9 cellular contexts compared by ENCODE assay signal in genomic region chr5:172833372-172833690, GRCh38. TPM values are rescaled to one million over a fixed set of nuclear protein-coding genes. Genes with fewer than 3 reads are reported as not detected.
A peak's percentile ranks its signal among the peaks of the same experiment; 100 is the strongest.
DNase-seq lines count a peak whose midpoint lies in the region; ATAC-seq, FAIRE-seq and TF ChIP-seq lines count a peak whose summit lies in the region.
"Had no signal": no experiment of that assay in that cellular context is flagged by ENCODE, and none has a peak within 500 bp of the region (broad histone marks: within the 10 kb centered on the region; RNA-seq: fewer than 3 reads in every experiment).

No MANE protein-coding gene starts in this region.

- peaks cover 13% of the 10 kb centered on the region for H3K36me3 Mint-ChIP-seq in activated naive CD8-positive, alpha-beta T cell treated with anti-CD3 and anti-CD28 coated beads for 36 hours

- H4K91ac ChIP-seq in IMR-90 (ENCODE audit: insufficient read depth, low read depth, low read length) = peak overlapping the region; percentile 83

- peak overlapping the region; percentile 62; the same call in 1 of the 2 replicates for H3K56ac ChIP-seq in IMR-90 (ENCODE audit: extremely low read depth, insufficient read depth, low read length)

- intact Hi-C loops in IMR-90 (cut with micrococcal nuclease) (loop anchor here (10.0 kb wide), 1 partner anchor 119 kb away; no protein-coding TSS in a partner anchor), stomach (cut with DNase I; ENCODE audit: low total_unique reads) (no loop called here)

- H3K36me3 ChIP-seq in IMR-90 (ENCODE audit: control insufficient read depth, insufficient read depth, low read length) = peaks cover 16% of the 10 kb centered on the region
- peaks cover 3 to 11% of the 10 kb centered on the region in 2 experiments for H3K36me3 ChIP-seq in keratinocyte (ENCODE audit: control insufficient read depth in 2 of 2, extremely low read depth in 1 of 2, insufficient read depth in 2 of 2, low read length in 2 of 2)
- H3K36me3 ChIP-seq in stomach = no peaks in the 10 kb centered on the region

- H3K23ac ChIP-seq in IMR-90 (ENCODE audit: low read depth, low read length) = peak overlapping the region; percentile 79

- H3K9ac ChIP-seq in IMR-90 (ENCODE audit: low read depth, low read length) (peak overlapping the region; percentile 58; the same call in 1 of the 2 replicates), keratinocyte (ENCODE audit: control insufficient read depth, extremely low read depth, insufficient read depth, low read length) (peak overlapping the region; percentile 84)

- TF ChIP-seq EP300 in stomach (IDR thresholded peaks at IDR 0.05) = no peak

- 0 out of 2 replicates have a peak overlapping the region, but pooled peaks have one; percentile 9 for H3K18ac ChIP-seq in IMR-90 (ENCODE audit: low read depth, low read length)

- H2BK120ac ChIP-seq in IMR-90 (ENCODE audit: low read depth, low read length) = peak overlapping the region; percentile 62

- H2BK5ac ChIP-seq in IMR-90 (ENCODE audit: low read depth, low read length, poor library complexity, severe bottlenecking) = peak overlapping the region; percentile 93

- no peak for TF ChIP-seq POLR2A in IMR-90 (IDR thresholded peaks at IDR 0.05; ENCODE audit: low read depth, low read length)
- TF ChIP-seq POLR2A in stomach (IDR thresholded peaks at IDR 0.05) = no peak

- H3K27ac ChIP-seq in IMR-90 (ENCODE audit: insufficient read depth, low read length) (peak overlapping the region; percentile 93), keratinocyte (ENCODE audit: control insufficient read depth, insufficient read depth, low read length) (peak overlapping the region; percentile 63), stomach (peak overlapping the region; percentile 93 to 96 (median 95))

- H3K79me2 ChIP-seq in keratinocyte (ENCODE audit: control insufficient read depth, insufficient read depth, low read length) = peaks cover 37% of the 10 kb centered on the region

- H3K4me3 ChIP-seq in IMR-90 (ENCODE audit: insufficient read depth, low read depth, low read length) (peak overlapping the region; percentile 0; the same call in 1 of the 2 replicates), keratinocyte (ENCODE audit: control insufficient read depth in 2 of 3, extremely low read depth in 1 of 3, insufficient read depth in 2 of 3, low read depth in 1 of 3, low read length in 3 of 3) (no peak overlapping the region), stomach (peak overlapping the region in 3 of 4 donors; percentile 83 to 88 (median 87))

- dilution Hi-C loops in IMR-90 (cut with HindIII; ENCODE audit: low sequenced_read_pairs, unreplicated experiment) = no loop called here
- dilution Hi-C loops in keratinocyte (cut with MboI; ENCODE audit: extremely low pct_ligation_motif_present, low sequenced_read_pairs) = no loop called here

- ATAC-seq in IMR-90 (ENCODE audit: low read depth) = no peak
- ATAC-seq in GM18502 (IDR thresholded peaks at IDR 0.05; ENCODE audit: poor library complexity, unreplicated experiment) = no peak
- no peak for ATAC-seq in GM21367 (IDR thresholded peaks at IDR 0.05; ENCODE audit: unreplicated experiment)

- TF ChIP-seq RAD21 in IMR-90 (IDR thresholded peaks at IDR 0.05; ENCODE audit: low read length) = no peak

- peaks cover 40% of the 10 kb centered on the region for H3K4me1 Mint-ChIP-seq in activated naive CD8-positive, alpha-beta T cell treated with anti-CD3 and anti-CD28 coated beads for 36 hours

- H3K27me3 Mint-ChIP-seq in activated naive CD8-positive, alpha-beta T cell treated with anti-CD3 and anti-CD28 coated beads for 36 hours = no peaks in the 10 kb centered on the region

- POLR2A ChIA-PET in IMR-90 (lab: Charles Lee; ENCODE audit: unreplicated experiment) = no interaction called here

- H3K4ac ChIP-seq in IMR-90 (ENCODE audit: low read depth, low read length) = peak overlapping the region; percentile 92

- peak overlapping the region; percentile 45 for H3K27ac Mint-ChIP-seq in activated naive CD8-positive, alpha-beta T cell treated with anti-CD3 and anti-CD28 coated beads for 36 hours

- H3K27me3 ChIP-seq in IMR-90 (ENCODE audit: control insufficient read depth, insufficient read depth, low read length) = no peaks in the 10 kb centered on the region
- H3K27me3 ChIP-seq in keratinocyte (ENCODE audit: control insufficient read depth, extremely low read depth, insufficient read depth, low read length) = no peaks in the 10 kb centered on the region
- H3K27me3 ChIP-seq in stomach = no peaks in the 10 kb centered on the region

- H3K4me2 ChIP-seq in IMR-90 (ENCODE audit: low read depth, low read length) = no peak overlapping the region; the same call in 1 of the 2 replicates
- H3K4me2 ChIP-seq in keratinocyte (ENCODE audit: control insufficient read depth, extremely low read depth, insufficient read depth, low read depth, low read length) = peak overlapping the region; percentile 88

- H4K20me1 ChIP-seq in IMR-90 (ENCODE audit: insufficient read depth, low read length) (0 out of 2 replicates have a peak, but pooled peaks cover 12% of the 10 kb centered on the region), keratinocyte (ENCODE audit: control insufficient read depth, extremely low read depth, insufficient read depth, low read length) (no peaks in the 10 kb centered on the region)

- peak overlapping the region; percentile 96; the same call in 2 of the 3 replicates for H2BK15ac ChIP-seq in IMR-90 (ENCODE audit: low read depth, low read length)

- CTCF ChIA-PET in IMR-90 (lab: Yijun Ruan, JAX) = no interaction called here

- peak overlapping the region; percentile 73 for H4K5ac ChIP-seq in IMR-90 (ENCODE audit: low read depth, low read length)

- H3K4me1 ChIP-seq in IMR-90 (ENCODE audit: control insufficient read depth, insufficient read depth, low read length) = peaks cover 26% of the 10 kb centered on the region
- peaks cover 13% of the 10 kb centered on the region for H3K4me1 ChIP-seq in keratinocyte (ENCODE audit: control insufficient read depth, extremely low read depth, insufficient read depth, low read length)
- peaks cover 32 to 45% (median 43%) of the 10 kb centered on the region in 4 donors for H3K4me1 ChIP-seq in stomach

- H4K8ac ChIP-seq in IMR-90 (ENCODE audit: low read depth in 2 of 2, low read length in 2 of 2) = peak overlapping the region; percentile 69 to 74

- peak overlapping the region; percentile 86 for H3K4me3 Mint-ChIP-seq in activated naive CD8-positive, alpha-beta T cell treated with anti-CD3 and anti-CD28 coated beads for 36 hours

- H3K9me3 ChIP-seq in IMR-90 (ENCODE audit: control insufficient read depth, insufficient read depth, low read length) = no peaks in the 10 kb centered on the region
- no peaks in the 10 kb centered on the region for H3K9me3 ChIP-seq in keratinocyte (ENCODE audit: control insufficient read depth, low read depth, low read length)
- H3K9me3 ChIP-seq in stomach = no peaks in the 10 kb centered on the region

- H3K9me1 ChIP-seq in IMR-90 (ENCODE audit: insufficient read depth, low read length) (peaks cover 38% of the 10 kb centered on the region), keratinocyte (ENCODE audit: control insufficient read depth, extremely low read depth, insufficient read depth, low read length) (no peaks in the 10 kb centered on the region)

- no peaks in the 10 kb centered on the region for H3K9me3 Mint-ChIP-seq in activated naive CD8-positive, alpha-beta T cell treated with anti-CD3 and anti-CD28 coated beads for 36 hours

- peak overlapping the region; percentile 29; the same call in 1 of the 2 replicates for H2BK20ac ChIP-seq in IMR-90 (ENCODE audit: low read depth, low read length)

- no peak for TF ChIP-seq CTCF in IMR-90 (conservative IDR thresholded peaks at IDR 0.05; ENCODE audit: low read depth, low read length)
- no peak for TF ChIP-seq CTCF in keratinocyte (optimal IDR thresholded peaks at IDR 0.05 in 1 of 3, IDR thresholded peaks at IDR 0.05 in 1 of 3, conservative IDR thresholded peaks at IDR 0.05 in 1 of 3; ENCODE audit: extremely low read depth in 1 of 3, insufficient read depth in 2 of 3, low read length in 3 of 3)
- TF ChIP-seq CTCF in stomach (IDR thresholded peaks at IDR 0.05) = no peak

- H2AK5ac ChIP-seq in IMR-90 (ENCODE audit: low read depth, low read length) = peak overlapping the region; percentile 95

- no TSS peak for BruUV-seq in IMR-90 (replicated peaks; lab: Mats Ljungman, UMichigan)

- H3K79me1 ChIP-seq in IMR-90 (ENCODE audit: low read depth in 1 of 2, low read length in 2 of 2) = peaks cover 7 to 71% of the 10 kb centered on the region in 2 experiments; a peak in 3 of 4 replicates

- H3K14ac ChIP-seq in IMR-90 (replicated peaks; ENCODE audit: low read depth, low read length) = peak overlapping the region; percentile 50; the same call in 1 of the 2 replicates

- in situ Hi-C loops in IMR-90 (cut with MboI; ENCODE audit: low sequenced_read_pairs) = no loop called here

- WGBS in IMR-90 (ENCODE audit: extremely low coverage in 2 of 2, insufficient read length in 1 of 2), 2 experiments = 68% methylated on average over 4 of the region's 6 CpGs; no CpG with 5 or more reads in 1 of the 2 experiments
- 47 to 59% (median 51%) methylated on average over 6 of the region's 6 CpGs for WGBS in stomach, 5 donors

- FAIRE-seq in keratinocyte (lab: Jason Lieb, UNC) = no peak
- FAIRE-seq: RCC 7860 had no signal

- DNase-seq in IMR-90 (no peak), keratinocyte (ENCODE audit: low read depth, low spot score) (no peak), stomach (no peak), DMS79 treated with DMSO at 0.1 percent for 48 hours (lab: John Stamatoyannopoulos, UW) (no peak), COLO829 (ENCODE audit: low spot score) (no peak)
- no peak for DNase-seq in activated naive CD8-positive, alpha-beta T cell treated with anti-CD3 and anti-CD28 coated beads for 36 hours

- H2AFZ ChIP-seq in IMR-90 (replicated peaks; ENCODE audit: low read length, poor library complexity) (peak overlapping the region; percentile 27), keratinocyte (ENCODE audit: control insufficient read depth, low read length) (peak overlapping the region; percentile 19)

- H2AK9ac ChIP-seq in IMR-90 (replicated peaks; ENCODE audit: low read depth, low read length, poor library complexity) = peak overlapping the region; percentile 67

RNA-seq across cellular contexts. Expression of gene ERGIC1, which starts 0.7 kb away (rescaled TPM):
- total RNA-seq in IMR-90 (2012; rRNA removed) (124 and 134 TPM in 2 replicates), stomach (100 to 1,000 TPM in 4 of 5 donors, 10 to 100 TPM in 1; 98.8 to 293 (median 137) TPM)
- polyA plus RNA-seq in IMR-90 (2012; rRNA removed) (185 and 192 TPM in 2 replicates), keratinocyte (89.5 to 105 TPM (median 93.4 TPM) in 3 replicates), stomach (10 to 100 TPM; 54.5 to 95.3 (median 83.7) TPM)
- polyA plus RNA-seq in IMR-90 (2012; cell fraction: cytosol; rRNA removed) = 59.2 and 179 TPM in 2 replicates
- polyA plus RNA-seq in IMR-90 (2012; cell fraction: nucleus; rRNA removed; ENCODE audit: low replicate concordance) = 128 and 132 TPM in 2 replicates
- total RNA-seq in activated naive CD8-positive, alpha-beta T cell treated with anti-CD3 and anti-CD28 coated beads for 36 hours = 10 to 100 TPM; 45.9 to 46.9 TPM
- 25.2 TPM for polyA plus RNA-seq in keratinocyte (2011; ENCODE audit: low read depth)
- 92.4 and 115 TPM in 2 replicates for polyA plus RNA-seq in keratinocyte (2011; cell fraction: cytosol; rRNA removed)
- polyA plus RNA-seq in keratinocyte (2011; cell fraction: nucleus; rRNA removed) = 48.2 and 60.3 TPM in 2 replicates
- polyA plus RNA-seq in keratinocyte (2012; ENCODE audit: low replicate concordance) = 51.3 and 98.7 TPM in 2 replicates
- 162 to 220 TPM (median 183 TPM) in 3 replicates for polyA minus RNA-seq in keratinocyte
- 102 TPM for polyA minus RNA-seq in keratinocyte (2011; cell fraction: cytosol; rRNA and poly(A)+ RNA removed)
- polyA minus RNA-seq in keratinocyte (2011; cell fraction: nucleus; rRNA and poly(A)+ RNA removed) = 34.2 and 59.5 TPM in 2 replicates

Comparison
In these comparisons a context has a peak if more than half of its experiments do, and no peak if none do; other contexts are left out.
1. H3K4me3 ChIP-seq: peak in IMR-90 (single experiment) and stomach (3 of 4); none in keratinocyte (0 of 3).
2. Peak in every context shown above with its lines, with median percentiles within 50 percentile points of each other: H3K27ac ChIP-seq.